Comparison of ENCODE assay signal across 14 cellular contexts in the genomic region with DNA sequence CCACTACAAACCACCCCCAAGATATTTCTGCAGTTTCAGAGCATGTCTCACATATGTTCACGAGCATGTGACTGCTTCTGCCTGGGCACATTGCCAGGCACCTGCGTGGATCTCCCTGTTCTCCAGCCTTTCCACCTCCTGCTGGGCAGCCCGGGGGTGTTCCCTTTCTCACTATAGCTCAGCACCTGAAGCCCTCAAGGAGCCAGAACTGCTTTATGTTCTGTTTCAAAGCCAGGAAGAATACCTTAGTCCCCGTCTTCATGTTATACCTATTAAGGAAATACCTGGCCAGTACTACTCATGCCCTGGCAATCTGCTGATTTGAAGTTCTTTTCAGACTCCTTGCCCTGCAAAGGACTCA. TPM values are rescaled to one million over a fixed set of nuclear protein-coding genes. Genes with fewer than 3 reads are reported as not detected.
DNase-seq lines count a peak whose midpoint lies in the region; ATAC-seq, FAIRE-seq and TF ChIP-seq lines count a peak whose summit lies in the region.
"Had no signal": no experiment of that assay in that cellular context is flagged by ENCODE, and none has a peak within 500 bp of the region (broad histone marks: within the 10 kb centered on the region; RNA-seq: fewer than 3 reads in every experiment).

No MANE protein-coding gene starts in this region.

- H3K27me3 ChIP-seq in K562 (ENCODE audit: control insufficient read depth in 2 of 2, insufficient read depth in 2 of 2, low read length in 2 of 2): peaks cover 10 to 31% of the 10 kb centered on the region in 2 experiments; a peak in 4 of 5 replicates
- H3K27me3 ChIP-seq in heart right ventricle: peaks cover 0 to 9% (median 3%) of the 10 kb centered on the region in 7 donors

- DNase-seq in Daoy (ENCODE audit: low read depth): peak; percentile 43
- DNase-seq in LoVo (ENCODE audit: low spot score): peak; percentile 21
- no peak for DNase-seq in K562 (ENCODE audit: extremely low read depth in 1 of 4, low spot score in 3 of 4)
- DNase-seq in mucosa of descending colon: peak in 2 of 3 donors; percentile 34 to 55
- no peak for DNase-seq in left cardiac atrium
- DNase-seq in heart right ventricle: no peak
- DNase-seq in EL: no peak
- no peak for DNase-seq in C1 segment of cervical spinal cord (lab: John Stamatoyannopoulos, UW)
- DNase-seq: cortex of kidney, IMR-90, NCI-H2029 treated with DMSO at 0.1 percent for 48 hours had no signal

- H3K9ac ChIP-seq in K562 (ENCODE audit: insufficient read depth in 1 of 2, low read depth in 2 of 2, low read length in 2 of 2): no peak overlapping the region

- CTCF ChIA-PET in K562 (lab: Yijun Ruan, JAX; ENCODE audit: low intra/inter-chr PET ratio): no interaction called here

- H3K4me3 ChIP-seq in K562 (no peak overlapping the region), mucosa of descending colon (no peak overlapping the region), heart right ventricle (no peak overlapping the region)

- WGBS in K562 (ENCODE audit: insufficient coverage, low coverage, missing lambda C conversion rate): 3% methylated on average over 4 of the region's 4 CpGs
- WGBS in heart right ventricle, 2 donors: 49 to 62% methylated on average over 4 of the region's 4 CpGs

- POLR2A ChIA-PET in K562 (lab: Yijun Ruan, JAX): interaction anchor here (0.8 kb wide), 1 partner anchor 196 kb away, joined by 3 read pairs; no protein-coding TSS in a partner anchor

- H3K9me1 ChIP-seq in K562 (ENCODE audit: control insufficient read depth, insufficient read depth, low read length): no peaks in the 10 kb centered on the region

- in situ Hi-C loops in K562 (cut with MboI): no loop called here

- ATAC-seq in K562 (no peak), mucosa of descending colon (peak; percentile 34), left cardiac atrium (no peak), heart right ventricle (no peak)

- H3K9me3 ChIP-seq in K562 (replicated peaks; ENCODE audit: control insufficient read depth, insufficient read depth, low read depth, low read length) (no peaks in the 10 kb centered on the region; the same call in 1 of the 2 replicates), mucosa of descending colon (no peaks in the 10 kb centered on the region), heart right ventricle (peaks cover 0 to 14% (median 0%) of the 10 kb centered on the region in 11 donors)

- BruUV-seq in K562 (replicated peaks; lab: Mats Ljungman, UMichigan): no TSS peak

- no peak for TF ChIP-seq EP300 in K562 (IDR thresholded peaks at IDR 0.05; ENCODE audit: low read length)

- no peak overlapping the region for H2AFZ ChIP-seq in K562 (ENCODE audit: low read depth, low read length)

- intact Hi-C loops in K562 (cut with micrococcal nuclease) (no loop called here), mucosa of descending colon (cut with DNase I, micrococcal nuclease) (no loop called here), left cardiac atrium (cut with DNase I) (no loop called here), heart right ventricle (cut with DNase I) (no loop called here)

- H3K4me1 ChIP-seq in K562 (replicated peaks in 1 of 2; ENCODE audit: control insufficient read depth in 2 of 2, insufficient read depth in 2 of 2, low read length in 2 of 2) (no peaks in the 10 kb centered on the region), mucosa of descending colon (ENCODE audit: low read depth) (no peaks in the 10 kb centered on the region), heart right ventricle (peaks cover 0 to 15% (median 6%) of the 10 kb centered on the region in 9 donors)

- no peak for TF ChIP-seq POLR2A in K562 (conservative IDR thresholded peaks at IDR 0.05)

- H3K79me2 ChIP-seq in K562 (ENCODE audit: control insufficient read depth, insufficient read depth, low read length): no peaks in the 10 kb centered on the region

- H3K36me3 ChIP-seq in K562 (ENCODE audit: control insufficient read depth, insufficient read depth, low read length) (no peaks in the 10 kb centered on the region), mucosa of descending colon (ENCODE audit: low read depth) (no peaks in the 10 kb centered on the region), heart right ventricle (no peaks in the 10 kb centered on the region)

- H3K4me2 ChIP-seq in K562 (ENCODE audit: insufficient read depth, low read length): no peak overlapping the region

- H3K27ac ChIP-seq in K562 (ENCODE audit: extremely low read depth, low read depth, low read length): no peak overlapping the region
- H3K27ac ChIP-seq in heart right ventricle: no peak overlapping the region

- no peak for FAIRE-seq in K562 (lab: Jason Lieb, UNC)

- no peaks in the 10 kb centered on the region for H4K20me1 ChIP-seq in K562 (replicated peaks; ENCODE audit: control insufficient read depth, insufficient read depth, low read length)

- no peak for TF ChIP-seq CTCF in K562 (IDR thresholded peaks at IDR 0.05 in 2 of 3, conservative IDR thresholded peaks at IDR 0.05 in 1 of 3; ENCODE audit: insufficient read depth in 2 of 3, low read depth in 1 of 3, low read length in 3 of 3)
- TF ChIP-seq CTCF in mucosa of descending colon (IDR thresholded peaks at IDR 0.05): no peak
- no peak for TF ChIP-seq CTCF in heart right ventricle (IDR thresholded peaks at IDR 0.05)

- no peak for TF ChIP-seq RAD21 in K562 (CRISPR knock-in tag; conservative IDR thresholded peaks at IDR 0.05 in 1 of 2, IDR thresholded peaks at IDR 0.05 in 1 of 2)

TF ChIP-seq in K562, 482 proteins besides CTCF, POLR2A, EP300 and RAD21:
- TF ChIP-seq, protein P1, sequence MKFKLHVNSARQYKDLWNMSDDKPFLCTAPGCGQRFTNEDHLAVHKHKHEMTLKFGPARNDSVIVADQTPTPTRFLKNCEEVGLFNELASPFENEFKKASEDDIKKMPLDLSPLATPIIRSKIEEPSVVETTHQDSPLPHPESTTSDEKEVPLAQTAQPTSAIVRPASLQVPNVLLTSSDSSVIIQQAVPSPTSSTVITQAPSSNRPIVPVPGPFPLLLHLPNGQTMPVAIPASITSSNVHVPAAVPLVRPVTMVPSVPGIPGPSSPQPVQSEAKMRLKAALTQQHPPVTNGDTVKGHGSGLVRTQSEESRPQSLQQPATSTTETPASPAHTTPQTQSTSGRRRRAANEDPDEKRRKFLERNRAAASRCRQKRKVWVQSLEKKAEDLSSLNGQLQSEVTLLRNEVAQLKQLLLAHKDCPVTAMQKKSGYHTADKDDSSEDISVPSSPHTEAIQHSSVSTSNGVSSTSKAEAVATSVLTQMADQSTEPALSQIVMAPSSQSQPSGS (CRISPR knock-in tag; IDR thresholded peaks at IDR 0.05): no peak
- TF ChIP-seq NFIC (IDR thresholded peaks at IDR 0.05): 0 out of 2 replicates have a peak, but pooled peaks have one; percentile 14
- no peak for TF ChIP-seq GTF2E2 (tag; IDR thresholded peaks at IDR 0.05)

RNA-seq across cellular contexts. Expression of a gene that starts 4.2 kb away (rescaled TPM):
- not detected in 2 replicates for total RNA-seq in Daoy (2014; rRNA removed; shearing (Covaris generic))
- total RNA-seq in K562 (2011; cell fraction: chromatin; rRNA removed; ENCODE audit: low replicate concordance): not detected in 2 replicates
- not detected in 2 replicates for total RNA-seq in K562 (2011; cell fraction: nucleolus; rRNA removed)
- total RNA-seq in K562 (2011; cell fraction: nucleoplasm; rRNA removed): not detected in 2 replicates
- total RNA-seq in K562 (2014; rRNA removed) (not detected in 2 replicates), K562 (2014; rRNA removed; fragmentation: Illumina TruSeq; extraction: Trizol) (not detected in 2 replicates), K562 (2015; rRNA removed; fragmentation: Illumina TruSeq; extraction: Trizol) (not detected in 2 replicates), K562 (2021) (not detected in 2 replicates), mucosa of descending colon (not detected), left cardiac atrium (not detected), heart right ventricle (not detected)
- polyA plus RNA-seq in K562 (2011; rRNA removed) (0.14 TPM in 1 of 2 replicates, not detected in the other), K562 (2014; fragmentation: Illumina TruSeq; extraction: Trizol) (not detected in 2 replicates), K562 (2014; fragmentation: Nextera tagmentation; extraction: Ambion mirVana) (not detected), K562 (2014; rRNA removed) (not detected in 2 replicates), heart right ventricle (not detected)
- polyA plus RNA-seq in K562 (2011; cell fraction: cytosol; rRNA removed): not detected in 2 replicates
- polyA plus RNA-seq in K562 (2011; cell fraction: nucleus; rRNA removed): 0.33 TPM in 1 of 2 replicates, not detected in the other
- polyA plus RNA-seq in K562 (2012): not detected in 2 replicates
- not detected in 2 replicates for polyA minus RNA-seq in K562 (2011; rRNA and poly(A)+ RNA removed)
- not detected in 2 replicates for polyA minus RNA-seq in K562 (2011; cell fraction: cytosol; rRNA and poly(A)+ RNA removed)
- polyA minus RNA-seq in K562 (2011; cell fraction: nucleus; rRNA and poly(A)+ RNA removed): not detected in 2 replicates
- total RNA-seq: IMR-90 had no signal
- polyA plus RNA-seq: CD14-positive monocyte, IMR-90, neural cell, thymus had no signal

Comparison
In these comparisons a context has a peak if more than half of its experiments do, and no peak if none do; other contexts are left out.
1. DNase-seq: peak in Daoy (single experiment), LoVo (single experiment) and mucosa of descending colon (2 of 3); none in K562 (0 of 4), left cardiac atrium (single experiment), heart right ventricle (0 of 2), EL (single experiment) and C1 segment of cervical spinal cord (0 of 14).